ENCODE assay signal across 16 cellular contexts in genomic region chr18:62080172-62080571, GRCh38.
"Had no signal": no experiment of that assay in that cellular context is flagged by ENCODE, and none has a peak within 500 bp of the region (broad histone marks: within the 10 kb centered on the region; RNA-seq: fewer than 3 reads in every experiment).

No MANE protein-coding gene starts in this region.

- H3K4me3 Mint-ChIP-seq: activated CD4-positive, alpha-beta T cell treated with anti-CD3 and anti-CD28 coated beads for 36 hours; activated T-helper 1 cell treated with anti-CD3 and anti-CD28 coated beads, Interleukin-12 subunit alpha, Interleukin-12 subunit beta, Interleukin-2, Interleukin-4 antibody, amounts not matched to agents 30 ng/mL and 10 ng/mL and 1 ng/mL, durations not matched to agents 14 hours and 24 hours and 36 hours; immature natural killer cell; T-helper 2 cell treated with Interferon-gamma antibody and Interleukin-4, amounts not matched to agents 5 μg/mL and 100 μg/mL, for 36 hours had no signal

- ATAC-seq: activated CD4-positive, alpha-beta T cell treated with anti-CD3 and anti-CD28 coated beads for 36 hours; activated naive CD4-positive, alpha-beta T cell treated with anti-CD3 and anti-CD28 coated beads, Interleukin-2, amount 50 U/mL, for 72 hours; lower lobe of right lung; right cardiac atrium had no signal

- DNase-seq: activated CD4-positive, alpha-beta T cell treated with anti-CD3 and anti-CD28 coated beads for 36 hours; activated CD4-positive, alpha-beta T cell treated with anti-CD3 and anti-CD28 coated beads, Interleukin-2, amount 50 U/mL, for 48 hours; activated gamma-delta T cell treated with Interleukin-2 at 50 U/mL for 16 hours; activated T-cell treated with anti-CD3 and anti-CD28 coated beads for 4 hours; dorsolateral prefrontal cortex; immature natural killer cell; lower lobe of right lung; occipital lobe; right cardiac atrium; small intestine; stimulated activated CD4-positive, alpha-beta T cell treated with anti-CD3 and anti-CD28 coated beads, Interleukin-4, amount 100 ng/mL, for 1 hour; stomach had no signal

- H3K27ac Mint-ChIP-seq: activated CD4-positive, alpha-beta T cell treated with anti-CD3 and anti-CD28 coated beads for 36 hours; activated naive CD4-positive, alpha-beta T cell treated with anti-CD3 and anti-CD28 coated beads, Interleukin-2, amount 50 U/mL, for 72 hours; activated T-helper 1 cell treated with anti-CD3 and anti-CD28 coated beads, Interleukin-12 subunit alpha, Interleukin-12 subunit beta, Interleukin-2, Interleukin-4 antibody, amounts not matched to agents 30 ng/mL and 10 ng/mL and 1 ng/mL, durations not matched to agents 14 hours and 24 hours and 36 hours; immature natural killer cell; T-helper 2 cell treated with Interferon-gamma antibody and Interleukin-4, amounts not matched to agents 5 μg/mL and 100 μg/mL, for 36 hours had no signal

- H3K36me3 Mint-ChIP-seq: activated naive CD4-positive, alpha-beta T cell treated with anti-CD3 and anti-CD28 coated beads, Interleukin-2, amount 50 U/mL, for 72 hours had no signal

- FAIRE-seq: colon had no signal

- H3K27me3 Mint-ChIP-seq: activated CD4-positive, alpha-beta T cell treated with anti-CD3 and anti-CD28 coated beads for 36 hours had no signal

- H3K9me3 Mint-ChIP-seq: activated naive CD4-positive, alpha-beta T cell treated with anti-CD3 and anti-CD28 coated beads, Interleukin-2, amount 50 U/mL, for 72 hours; activated T-helper 1 cell treated with anti-CD3 and anti-CD28 coated beads, Interleukin-12 subunit alpha, Interleukin-12 subunit beta, Interleukin-2, Interleukin-4 antibody, amounts not matched to agents 30 ng/mL and 10 ng/mL and 1 ng/mL, durations not matched to agents 14 hours and 24 hours and 36 hours; immature natural killer cell; T-helper 2 cell treated with Interferon-gamma antibody and Interleukin-4, amounts not matched to agents 5 μg/mL and 100 μg/mL, for 36 hours had no signal
